3 cellular contexts compared by ENCODE assay signal in genomic region chr3:58723197-58723596, GRCh38.
TF ChIP-seq lines count a peak whose summit lies in the region.

No MANE protein-coding gene starts in this region.

TF ChIP-seq in A549, 52 proteins besides CTCF, POLR2A, EP300 and RAD21:
- TF ChIP-seq ZC3H11A (IDR thresholded peaks at IDR 0.05): no peak
- peak; percentile 68 to 73; a peak in 3 of 4 replicates for TF ChIP-seq CEBPB (IDR thresholded peaks at IDR 0.05)

TF ChIP-seq in IMR-90, 13 proteins besides CTCF, POLR2A, EP300 and RAD21:
- no peak for TF ChIP-seq ELK1 (IDR thresholded peaks at IDR 0.05; ENCODE audit: borderline replicate concordance, low read depth, low read length)
- peak; percentile 96 for TF ChIP-seq CEBPB (IDR thresholded peaks at IDR 0.05; ENCODE audit: low read depth, low read length)

TF ChIP-seq in SK-N-SH, 30 proteins besides CTCF, POLR2A, EP300 and RAD21:
- TF ChIP-seq, protein P1, sequence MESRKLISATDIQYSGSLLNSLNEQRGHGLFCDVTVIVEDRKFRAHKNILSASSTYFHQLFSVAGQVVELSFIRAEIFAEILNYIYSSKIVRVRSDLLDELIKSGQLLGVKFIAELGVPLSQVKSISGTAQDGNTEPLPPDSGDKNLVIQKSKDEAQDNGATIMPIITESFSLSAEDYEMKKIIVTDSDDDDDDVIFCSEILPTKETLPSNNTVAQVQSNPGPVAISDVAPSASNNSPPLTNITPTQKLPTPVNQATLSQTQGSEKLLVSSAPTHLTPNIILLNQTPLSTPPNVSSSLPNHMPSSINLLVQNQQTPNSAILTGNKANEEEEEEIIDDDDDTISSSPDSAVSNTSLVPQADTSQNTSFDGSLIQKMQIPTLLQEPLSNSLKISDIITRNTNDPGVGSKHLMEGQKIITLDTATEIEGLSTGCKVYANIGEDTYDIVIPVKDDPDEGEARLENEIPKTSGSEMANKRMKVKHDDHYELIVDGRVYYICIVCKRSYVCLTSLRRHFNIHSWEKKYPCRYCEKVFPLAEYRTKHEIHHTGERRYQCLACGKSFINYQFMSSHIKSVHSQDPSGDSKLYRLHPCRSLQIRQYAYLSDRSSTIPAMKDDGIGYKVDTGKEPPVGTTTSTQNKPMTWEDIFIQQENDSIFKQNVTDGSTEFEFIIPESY (IDR thresholded peaks at IDR 0.05; ENCODE audit: borderline replicate concordance, low read depth): no peak
- TF ChIP-seq YY1 (IDR thresholded peaks at IDR 0.05; ENCODE audit: low read depth): no peak
- no peak for TF ChIP-seq MXI1 (IDR thresholded peaks at IDR 0.05; ENCODE audit: low read depth, low read length)
- TF ChIP-seq, protein P2, sequence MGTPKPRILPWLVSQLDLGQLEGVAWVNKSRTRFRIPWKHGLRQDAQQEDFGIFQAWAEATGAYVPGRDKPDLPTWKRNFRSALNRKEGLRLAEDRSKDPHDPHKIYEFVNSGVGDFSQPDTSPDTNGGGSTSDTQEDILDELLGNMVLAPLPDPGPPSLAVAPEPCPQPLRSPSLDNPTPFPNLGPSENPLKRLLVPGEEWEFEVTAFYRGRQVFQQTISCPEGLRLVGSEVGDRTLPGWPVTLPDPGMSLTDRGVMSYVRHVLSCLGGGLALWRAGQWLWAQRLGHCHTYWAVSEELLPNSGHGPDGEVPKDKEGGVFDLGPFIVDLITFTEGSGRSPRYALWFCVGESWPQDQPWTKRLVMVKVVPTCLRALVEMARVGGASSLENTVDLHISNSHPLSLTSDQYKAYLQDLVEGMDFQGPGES (IDR thresholded peaks at IDR 0.05; ENCODE audit: low read depth, low read length): no peak
- TF ChIP-seq EZH2phosphoT487 (IDR thresholded peaks at IDR 0.05; ENCODE audit: borderline replicate concordance, low read depth): no peak
- no peak for TF ChIP-seq USF1 (IDR thresholded peaks at IDR 0.05; ENCODE audit: borderline replicate concordance, low read depth)
- no peak for TF ChIP-seq SMC3 (IDR thresholded peaks at IDR 0.05; ENCODE audit: low read depth, low read length)
- TF ChIP-seq JUND (IDR thresholded peaks at IDR 0.05): no peak
- no peak for TF ChIP-seq USF2 (IDR thresholded peaks at IDR 0.05; ENCODE audit: borderline replicate concordance, low read depth, low read length)
- no peak for TF ChIP-seq FOXM1 (IDR thresholded peaks at IDR 0.05; ENCODE audit: low read depth)
- no peak for TF ChIP-seq NFIC (IDR thresholded peaks at IDR 0.05; ENCODE audit: borderline replicate concordance)
- TF ChIP-seq POLR2AphosphoS5 (IDR thresholded peaks at IDR 0.05; ENCODE audit: low read depth, low read length): no peak
TF ChIP-seq in SK-N-SH: peak in this region for 0.
